28 cellular contexts compared by ENCODE assay signal in genomic region chr5:100188339-100188738, GRCh38.
"Had no signal": no experiment of that assay in that cellular context is flagged by ENCODE, and none has a peak within 500 bp of the region (broad histone marks: within the 10 kb centered on the region; RNA-seq: fewer than 3 reads in every experiment).

No MANE protein-coding gene starts in this region.

- H3K4me3 ChIP-seq: left ventricle myocardium inferior, lung, mucosa of descending colon, ovary, sigmoid colon, thyroid gland, upper lobe of left lung had no signal

- H3K27me3 ChIP-seq: ovary, sigmoid colon, thyroid gland, upper lobe of left lung had no signal

- H3K4me1 ChIP-seq: left ventricle myocardium inferior, sigmoid colon, thyroid gland, upper lobe of left lung had no signal

- FAIRE-seq: colon, frontal cortex, islet of Langerhans, small intestine had no signal

- H3K27ac ChIP-seq: epithelial cell of prostate, left ventricle myocardium inferior, ovary, sigmoid colon, thyroid gland, upper lobe of left lung had no signal

- ATAC-seq: activated CD8-positive, alpha-beta memory T cell treated with anti-CD3 and anti-CD28 coated beads, Interleukin-2, amount 10 ng/mL, durations not matched to agents 7 days and 5 days; activated CD8-positive, alpha-beta T cell treated with anti-CD3 and anti-CD28 coated beads for 36 hours; activated naive CD8-positive, alpha-beta T cell treated with anti-CD3 and anti-CD28 coated beads, Interleukin-2, amount 50 U/mL, for 24 hours; mucosa of descending colon; stimulated activated memory B cell treated with anti-CD40 and anti-IgM and Interleukin-4, amounts not matched to agents 10 μg/mL and 1 μg/mL and 100 μg/mL, for 72 hours; stimulated activated naive CD8-positive, alpha-beta T cell treated with anti-CD3 and anti-CD28 coated beads, Interleukin-15, amount 100 ng/mL, for 72 hours; T-helper 17 cell; WTC11 had no signal

- DNase-seq: activated CD4-positive, alpha-beta T cell treated with anti-CD3 and anti-CD28 coated beads for 1 hour; activated CD4-positive, alpha-beta T cell treated with anti-CD3 and anti-CD28 coated beads, Interleukin-2, amount 10 ng/mL, durations not matched to agents 7 days and 5 days; activated CD8-positive, alpha-beta memory T cell treated with anti-CD3 and anti-CD28 coated beads, Interleukin-2, amount 10 ng/mL, durations not matched to agents 7 days and 5 days; activated CD8-positive, alpha-beta T cell treated with anti-CD3 and anti-CD28 coated beads for 36 hours; activated naive CD8-positive, alpha-beta T cell treated with anti-CD3 and anti-CD28 coated beads, Interleukin-2, amount 50 U/mL, for 24 hours; activated T-cell treated with anti-CD3 and anti-CD28 coated beads, Interleukin-2, amount 50 U/mL, for 48 hours; dermis blood vessel endothelial cell; effector CD4-positive, alpha-beta T cell; left ventricle myocardium inferior; ovary; sigmoid colon; small intestine; stimulated activated CD4-positive, alpha-beta T cell treated with anti-CD3 and anti-CD28 coated beads, Interleukin-4, amount 100 ng/mL, for 24 hours; stimulated activated CD8-positive, alpha-beta memory T cell treated with anti-CD3 and anti-CD28 coated beads, Interleukin-4, amount 100 ng/mL, for 48 hours; stimulated activated naive CD8-positive, alpha-beta T cell treated with anti-CD3 and anti-CD28 coated beads, Interleukin-15, amount 100 ng/mL, for 72 hours; substantia nigra; T-helper 17 cell; T1000; thyroid gland had no signal

- H3K36me3 ChIP-seq: left ventricle myocardium inferior, ovary, sigmoid colon, thyroid gland, upper lobe of left lung had no signal

- H3K9me3 ChIP-seq: left ventricle myocardium inferior, ovary, sigmoid colon, thyroid gland, upper lobe of left lung had no signal
